ENCODE assay signal across 1 cellular context in genomic region chr9:114396558-114397218, GRCh38.
TF ChIP-seq lines count a peak whose summit lies in the region.

No MANE protein-coding gene starts in this region.

TF ChIP-seq in K562, 482 proteins besides CTCF, POLR2A, EP300 and RAD21 (continued from another document and continues in another):
- TF ChIP-seq SP2 (IDR thresholded peaks at IDR 0.05; ENCODE audit: extremely low read depth, low read depth, low read length, poor library complexity, severe bottlenecking) (no peak), CEBPG (CRISPR knock-in tag; IDR thresholded peaks at IDR 0.05) (peak; percentile 98), CEBPG (tag; conservative IDR thresholded peaks at IDR 0.05 in 1 of 2, IDR thresholded peaks at IDR 0.05 in 1 of 2) (peak; percentile 83 to 96), ATF3 (IDR thresholded peaks at IDR 0.05) (peak; percentile 84; the same call in 1 of the 2 replicates), ATF3 (CRISPR knock-in tag; conservative IDR thresholded peaks at IDR 0.05) (no peak), PURB (CRISPR knock-in tag; IDR thresholded peaks at IDR 0.05; ENCODE audit: low read depth) (no peak), CHD1 (IDR thresholded peaks at IDR 0.05; ENCODE audit: low read length) (no peak), HLTF (IDR thresholded peaks at IDR 0.05) (no peak), ETV1 (tag; conservative IDR thresholded peaks at IDR 0.05; ENCODE audit: low read depth) (no peak), PTTG1 (tag; IDR thresholded peaks at IDR 0.05; ENCODE audit: low read depth) (peak; percentile 73), HMGXB4 (CRISPR knock-in tag; IDR thresholded peaks at IDR 0.05) (no peak), EZH2 (IDR thresholded peaks at IDR 0.05; ENCODE audit: borderline replicate concordance, low read depth, low read length) (no peak), PHF8 (IDR thresholded peaks at IDR 0.05; ENCODE audit: borderline replicate concordance, low read length) (no peak), SPI1 (IDR thresholded peaks at IDR 0.05; ENCODE audit: borderline replicate concordance, low read depth, low read length) (no peak), KDM2B (CRISPR knock-in tag; IDR thresholded peaks at IDR 0.05) (no peak), TSHZ1 (CRISPR knock-in tag; IDR thresholded peaks at IDR 0.05) (no peak), E2F5 (CRISPR knock-in tag; IDR thresholded peaks at IDR 0.05) (no peak), ZKSCAN8 (CRISPR knock-in tag; IDR thresholded peaks at IDR 0.05) (no peak), MBD2 (IDR thresholded peaks at IDR 0.05; ENCODE audit: borderline replicate concordance, low read depth) (no peak), USF1 (CRISPR knock-in tag; IDR thresholded peaks at IDR 0.05) (peak; percentile 84), NR3C1 (CRISPR knock-in tag; IDR thresholded peaks at IDR 0.05) (no peak), MEF2A (IDR thresholded peaks at IDR 0.05; ENCODE audit: control insufficient read depth, low read depth, low read length) (no peak), CBX2 (IDR thresholded peaks at IDR 0.05; ENCODE audit: insufficient read depth, low read length, poor library complexity, severe bottlenecking) (no peak), ZNF184 (CRISPR knock-in tag; IDR thresholded peaks at IDR 0.05) (no peak), KLF6 (CRISPR knock-in tag; IDR thresholded peaks at IDR 0.05; ENCODE audit: borderline replicate concordance) (peak; percentile 9; the same call in 1 of the 2 replicates), HDAC1 (IDR thresholded peaks at IDR 0.05) (no peak; a peak in 1 of 4 replicates), STAT6 (CRISPR knock-in tag; IDR thresholded peaks at IDR 0.05) (no peak), C11orf30 (IDR thresholded peaks at IDR 0.05; ENCODE audit: low read depth) (no peak), POU5F1 (IDR thresholded peaks at IDR 0.05; ENCODE audit: borderline replicate concordance, low read depth, low read length, partially characterized antibody) (no peak), CBX1 (IDR thresholded peaks at IDR 0.05; ENCODE audit: low read depth) (no peak), CBX3 (IDR thresholded peaks at IDR 0.05; ENCODE audit: borderline replicate concordance in 1 of 2, low read length in 2 of 2) (no peak), ZNF511 (CRISPR knock-in tag; IDR thresholded peaks at IDR 0.05) (0 out of 2 replicates have a peak, but pooled peaks have one; percentile 10), NCOA6 (IDR thresholded peaks at IDR 0.05) (no peak), ZBTB26 (CRISPR knock-in tag; IDR thresholded peaks at IDR 0.05) (no peak), E2F3 (CRISPR knock-in tag; IDR thresholded peaks at IDR 0.05) (no peak), THRA (IDR thresholded peaks at IDR 0.05) (no peak), ARID3B (CRISPR knock-in tag; IDR thresholded peaks at IDR 0.05; ENCODE audit: borderline replicate concordance) (no peak), KLF1 (tag; IDR thresholded peaks at IDR 0.05) (no peak), XRCC5 (IDR thresholded peaks at IDR 0.05; ENCODE audit: low read depth, low read length) (no peak), THAP7 (CRISPR knock-in tag; IDR thresholded peaks at IDR 0.05) (no peak), NFIX (CRISPR knock-in tag; IDR thresholded peaks at IDR 0.05; ENCODE audit: low read depth) (0 out of 2 replicates have a peak, but pooled peaks have one; percentile 3), NFE2L1 (tag; IDR thresholded peaks at IDR 0.05; ENCODE audit: borderline replicate concordance, low read depth) (no peak), SNRNP70 (optimal IDR thresholded peaks at IDR 0.05; ENCODE audit: low read depth, low read length) (no peak), MEF2D (tag; conservative IDR thresholded peaks at IDR 0.05; ENCODE audit: low read depth) (peak; percentile 74), MAZ (CRISPR knock-in tag; conservative IDR thresholded peaks at IDR 0.05 in 1 of 2, IDR thresholded peaks at IDR 0.05 in 1 of 2) (0 out of 4 replicates have a peak, but pooled peaks have one; percentile 13 to 38), JUN (IDR thresholded peaks at IDR 0.05; ENCODE audit: borderline replicate concordance, low read depth, low read length) (peak; percentile 59; the same call in 1 of the 2 replicates), JUN (CRISPR knock-in tag; IDR thresholded peaks at IDR 0.05; ENCODE audit: borderline replicate concordance) (no peak), TFE3 (CRISPR knock-in tag; IDR thresholded peaks at IDR 0.05) (no peak), ZNF57 (CRISPR knock-in tag; IDR thresholded peaks at IDR 0.05) (no peak), CREM (IDR thresholded peaks at IDR 0.05; ENCODE audit: low read depth) (no peak)
